In genomic region chr4:110287130-110287529, GRCh38 we compare ENCODE assay signal across 8 cellular contexts.
DNase-seq lines count a peak whose midpoint lies in the region; ATAC-seq and TF ChIP-seq lines count a peak whose summit lies in the region.

No MANE protein-coding gene starts in this region.

- CTCF ChIA-PET in mammary epithelial cell (lab: Charles Lee; ENCODE audit: low non-redundant PET), result no interaction called here

- no peak overlapping the region for H3K9ac ChIP-seq in mammary epithelial cell (ENCODE audit: insufficient read depth, low read length)

- dilution Hi-C loops in mammary epithelial cell (cut with HindIII; ENCODE audit: low sequenced_read_pairs), result no loop called here

- TF ChIP-seq POLR2A in vagina (IDR thresholded peaks at IDR 0.05), result no peak

- ATAC-seq in GM21390 (IDR thresholded peaks at IDR 0.05; ENCODE audit: unreplicated experiment), result peak; percentile 100
- ATAC-seq in HG03520 (IDR thresholded peaks at IDR 0.05; ENCODE audit: unreplicated experiment), result peak; percentile 99
- ATAC-seq in left ventricle myocardium superior, result no peak

- DNase-seq in GM12865 (ENCODE audit: low read depth) (peak; percentile 87), mammary epithelial cell (peak; percentile 89), ascending aorta (ENCODE audit: low spot score in 2 of 2) (no peak), left ventricle myocardium superior (no peak), vagina (ENCODE audit: extremely low spot score in 2 of 2) (no peak)
- DNase-seq in stimulated activated CD8-positive, alpha-beta memory T cell treated with anti-CD3 and anti-CD28 coated beads, Interleukin-4, amount 100 ng/mL, for 48 hours, result no peak

- no TSS peak for BruUV-seq in mammary epithelial cell (replicated peaks; lab: Mats Ljungman, UMichigan)

- no peaks in the 10 kb centered on the region for H3K27me3 ChIP-seq in mammary epithelial cell (ENCODE audit: insufficient read depth, low read length)
- H3K27me3 ChIP-seq in ascending aorta, result no peaks in the 10 kb centered on the region
- H3K27me3 ChIP-seq in vagina, result no peaks in the 10 kb centered on the region

- 0% methylated on average over 2 of the region's 2 CpGs for WGBS in mammary epithelial cell (ENCODE audit: low coverage, missing lambda C conversion rate)

- H3K36me3 ChIP-seq in mammary epithelial cell (ENCODE audit: insufficient read depth, low read length) (no peaks in the 10 kb centered on the region), ascending aorta (no peaks in the 10 kb centered on the region), vagina (no peaks in the 10 kb centered on the region)

- no peak overlapping the region for H3K4me3 ChIP-seq in GM12865 (ENCODE audit: low read depth, low read length)
- H3K4me3 ChIP-seq in mammary epithelial cell (replicated peaks in 1 of 3; ENCODE audit: insufficient read depth in 1 of 3, low read depth in 2 of 3, low read length in 3 of 3), result no peak overlapping the region
- no peak overlapping the region for H3K4me3 ChIP-seq in ascending aorta
- H3K4me3 ChIP-seq in vagina, result no peak overlapping the region

- H3K79me2 ChIP-seq in mammary epithelial cell (ENCODE audit: insufficient read depth, low read length), result no peaks in the 10 kb centered on the region

- in situ Hi-C loops in mammary epithelial cell (cut with MboI; ENCODE audit: low sequenced_read_pairs in 2 of 2), result no loop called here

- H3K4me2 ChIP-seq in mammary epithelial cell (ENCODE audit: insufficient read depth, low read depth, low read length), result no peak overlapping the region

- no peak for TF ChIP-seq CTCF in GM12865 (IDR thresholded peaks at IDR 0.05; ENCODE audit: insufficient read depth, low read depth, low read length, missing control alignments)
- TF ChIP-seq CTCF in mammary epithelial cell (conservative IDR thresholded peaks at IDR 0.05 in 1 of 2, IDR thresholded peaks at IDR 0.05 in 1 of 2; ENCODE audit: extremely low read depth in 1 of 2, insufficient read depth in 1 of 2, low read depth in 1 of 2, low read length in 2 of 2), result no peak
- no peak for TF ChIP-seq CTCF in ascending aorta (IDR thresholded peaks at IDR 0.05)
- TF ChIP-seq CTCF in vagina (IDR thresholded peaks at IDR 0.05), result no peak

- H2AFZ ChIP-seq in mammary epithelial cell (ENCODE audit: low read depth, low read length), result peak overlapping the region; percentile 3

- H3K27ac ChIP-seq in mammary epithelial cell (ENCODE audit: insufficient read depth, low read depth, low read length) (peak overlapping the region; percentile 52), ascending aorta (no peak overlapping the region), vagina (no peak overlapping the region)

- H3K4me1 ChIP-seq in mammary epithelial cell (ENCODE audit: insufficient read depth, low read length) (no peaks in the 10 kb centered on the region), ascending aorta (no peaks in the 10 kb centered on the region), vagina (peaks cover 8% of the 10 kb centered on the region)

- no peaks in the 10 kb centered on the region for H3K9me3 ChIP-seq in mammary epithelial cell (replicated peaks; ENCODE audit: insufficient read depth, low read length)
- H3K9me3 ChIP-seq in ascending aorta, result no peaks in the 10 kb centered on the region
- H3K9me3 ChIP-seq in vagina, result no peaks in the 10 kb centered on the region

- H4K20me1 ChIP-seq in mammary epithelial cell (ENCODE audit: insufficient read depth, low read length), result no peaks in the 10 kb centered on the region

- intact Hi-C loops in mammary epithelial cell (cut with micrococcal nuclease), result no loop called here
- intact Hi-C loops in ascending aorta (cut with DNase I), result no loop called here
- intact Hi-C loops in left ventricle myocardium superior (cut with micrococcal nuclease), result no loop called here
- intact Hi-C loops in vagina (cut with DNase I), result no loop called here

Comparison
In these comparisons a context has a peak if more than half of its experiments do, and no peak if none do; other contexts are left out.
1. DNase-seq: peak in GM12865 (single experiment) and mammary epithelial cell (single experiment); none in ascending aorta (0 of 2), left ventricle myocardium superior (single experiment), stimulated activated CD8-positive, alpha-beta memory T cell treated with anti-CD3 and anti-CD28 coated beads, Interleukin-4, amount 100 ng/mL, for 48 hours (single experiment) and vagina (0 of 2).